Comparison of ENCODE assay signal across 8 cellular contexts in genomic region chr3:113783463-113783862, GRCh38. TPM values are rescaled to one million over a fixed set of nuclear protein-coding genes. Genes with fewer than 3 reads are reported as not detected.
DNase-seq lines count a peak whose midpoint lies in the region; ATAC-seq and TF ChIP-seq lines count a peak whose summit lies in the region.

No MANE protein-coding gene starts in this region.

- peak; percentile 57 for DNase-seq in SIG-M5 treated with dmso at 0.1 percent for 504 hours (lab: John Stamatoyannopoulos, UW; ENCODE audit: unreplicated experiment)
- no peak for DNase-seq in SIG-M5 (lab: John Stamatoyannopoulos, UW)
- peak; percentile 99 for DNase-seq in choroid plexus epithelial cell (ENCODE audit: low read depth)
- peak; percentile 54 for DNase-seq in smooth muscle cell of the brain vasculature (ENCODE audit: low read depth, low spot score)
- no peak for DNase-seq in left lobe of liver (ENCODE audit: low spot score)
- no peak for DNase-seq in GM19238 (ENCODE audit: insufficient read length, low spot score)
- DNase-seq in NCI-H446 (lab: John Stamatoyannopoulos, UW) = no peak

- no peak overlapping the region for H3K27ac ChIP-seq in HUES48 (ENCODE audit: low read depth, low read length)

- no peaks in the 10 kb centered on the region for H3K9me3 ChIP-seq in HUES48 (ENCODE audit: control insufficient read depth, insufficient read depth, low read length)

- H3K4me3 ChIP-seq in HUES48 (ENCODE audit: low read depth, low read length) (no peak overlapping the region), choroid plexus epithelial cell (ENCODE audit: low read depth, low read length) (no peak overlapping the region)

- H3K27me3 ChIP-seq in HUES48 (ENCODE audit: control insufficient read depth, insufficient read depth, low read length) = no peaks in the 10 kb centered on the region

- peaks cover 9% of the 10 kb centered on the region for H3K4me1 ChIP-seq in HUES48 (ENCODE audit: control insufficient read depth, insufficient read depth, low read length)

- ATAC-seq in left lobe of liver = no peak

- peak overlapping the region; percentile 21; the same call in 1 of the 2 replicates for H3K9ac ChIP-seq in HUES48 (ENCODE audit: low read depth, low read length)

- H3K36me3 ChIP-seq in HUES48 (ENCODE audit: control insufficient read depth, insufficient read depth, low read length) = peaks cover 19% of the 10 kb centered on the region

- TF ChIP-seq CTCF in choroid plexus epithelial cell (conservative IDR thresholded peaks at IDR 0.05; ENCODE audit: low read depth, low read length) = no peak

RNA-seq across cellular contexts. Expression of gene ATP6V1A, which starts 36.6 kb away (rescaled TPM):
- total RNA-seq in left lobe of liver = 48.8 TPM

RNA-seq across cellular contexts. Expression of gene NAA50, which starts 37.4 kb away (rescaled TPM):
- 54.7 TPM for total RNA-seq in left lobe of liver

RNA-seq across cellular contexts. Expression of gene GRAMD1C, which starts 55.1 kb away (rescaled TPM):
- total RNA-seq in left lobe of liver = 16.5 TPM

Comparison
In these comparisons a context has a peak if more than half of its experiments do, and no peak if none do; other contexts are left out.
1. DNase-seq: peak in SIG-M5 treated with dmso at 0.1 percent for 504 hours (single experiment), choroid plexus epithelial cell (single experiment) and smooth muscle cell of the brain vasculature (single experiment); none in SIG-M5 (single experiment), left lobe of liver (single experiment), GM19238 (single experiment) and NCI-H446 (0 of 2).